In the genomic region with DNA sequence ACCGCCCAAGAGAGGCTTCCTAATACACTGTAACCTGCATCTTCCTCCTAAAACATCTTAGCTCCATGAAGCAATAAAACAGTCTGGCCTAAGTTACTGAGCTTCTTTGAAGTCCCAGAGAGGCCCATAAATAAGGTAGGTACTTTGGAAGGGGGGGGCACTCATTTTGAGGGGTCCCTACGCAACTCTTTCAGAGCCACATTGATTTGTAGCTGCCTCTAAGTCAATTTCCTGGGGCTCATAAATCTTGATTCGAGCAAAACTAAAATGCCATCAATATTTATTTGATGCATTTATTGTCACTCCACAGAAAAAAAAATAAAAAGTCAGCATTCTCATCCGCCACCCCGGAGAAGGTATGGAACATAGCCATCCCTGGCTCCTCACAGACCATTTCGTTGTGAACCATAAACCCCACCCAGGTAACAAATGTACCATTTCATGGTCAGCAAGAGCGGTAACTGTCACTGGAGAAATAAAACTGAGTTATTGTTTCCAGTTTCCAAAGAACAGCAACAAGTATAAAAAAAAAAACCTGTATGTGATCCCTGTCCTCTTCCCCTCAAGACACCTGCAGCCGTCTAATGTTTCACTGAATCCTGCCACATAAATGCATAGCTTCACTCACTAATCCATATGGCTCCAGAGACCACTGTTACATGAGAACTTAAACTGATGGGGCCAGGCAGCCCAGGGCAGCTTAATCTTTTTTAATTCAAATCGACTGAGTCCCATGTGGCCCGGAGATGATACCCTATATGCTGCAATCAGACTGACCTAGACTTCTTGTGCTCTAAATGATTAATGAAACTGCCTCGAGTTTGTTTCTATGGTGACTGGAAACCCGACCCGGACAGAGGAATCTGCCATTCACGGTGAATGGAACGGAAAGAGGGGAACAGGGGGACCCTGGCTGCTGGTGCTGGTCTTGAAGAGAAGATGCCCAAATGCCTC, we compare ENCODE assay signal across 12 cellular contexts.
DNase-seq lines count a peak whose midpoint lies in the region; ATAC-seq and TF ChIP-seq lines count a peak whose summit lies in the region.
"Had no signal": no experiment of that assay in that cellular context is flagged by ENCODE, and none has a peak within 500 bp of the region (broad histone marks: within the 10 kb centered on the region; RNA-seq: fewer than 3 reads in every experiment).

No MANE protein-coding gene starts in this region.

- H3K9me3 ChIP-seq in neuronal stem cell (replicated peaks in 1 of 2; ENCODE audit: control insufficient read depth in 2 of 2, insufficient read depth in 1 of 2, low read depth in 1 of 2, low read length in 2 of 2) (peaks cover 0 to 2% of the 10 kb centered on the region in 2 donors), tibial nerve (no peaks in the 10 kb centered on the region)

- peak overlapping the region; percentile 32 for H2AFZ ChIP-seq in neuronal stem cell (ENCODE audit: low read length)

- H3K27ac ChIP-seq in neuronal stem cell (replicated peaks; ENCODE audit: low read length) (no peak overlapping the region), tibial nerve (no peak overlapping the region)
- H3K27ac ChIP-seq: foreskin keratinocyte had no signal

- H3K4me1 ChIP-seq in neuronal stem cell (ENCODE audit: control insufficient read depth in 2 of 2, insufficient read depth in 1 of 2, low read depth in 1 of 2, low read length in 2 of 2) (peaks cover 9 to 11% of the 10 kb centered on the region in 2 donors), tibial nerve (no peaks in the 10 kb centered on the region)
- H3K4me1 ChIP-seq: foreskin keratinocyte had no signal

- no peak overlapping the region for H2AK5ac ChIP-seq in neuronal stem cell (ENCODE audit: low read depth, low read length)

- no peak for ATAC-seq in GM18520 (IDR thresholded peaks at IDR 0.05; ENCODE audit: unreplicated experiment)
- ATAC-seq: activated T-helper 17 cell treated with anti-CD3 and anti-CD28 coated beads, Interleukin-2, amount 50 U/mL, for 72 hours; naive thymus-derived CD8-positive, alpha-beta T cell had no signal

- TF ChIP-seq EP300 in tibial nerve (IDR thresholded peaks at IDR 0.05) = no peak

- TF ChIP-seq CTCF in choroid plexus epithelial cell (conservative IDR thresholded peaks at IDR 0.05; ENCODE audit: low read depth, low read length) (no peak), tibial nerve (IDR thresholded peaks at IDR 0.05) (no peak)

- H3K79me1 ChIP-seq in neuronal stem cell (ENCODE audit: low read depth, low read length) = no peaks in the 10 kb centered on the region

- H4K8ac ChIP-seq in neuronal stem cell (ENCODE audit: low read depth, low read length) = no peak overlapping the region

- no peak overlapping the region for H4K91ac ChIP-seq in neuronal stem cell (ENCODE audit: low read depth, low read length, poor library complexity)

- H3K9ac ChIP-seq in neuronal stem cell (ENCODE audit: low read depth, low read length, poor library complexity) = no peak overlapping the region

- no peak overlapping the region for H2BK5ac ChIP-seq in neuronal stem cell (ENCODE audit: low read length)

- no peak for TF ChIP-seq POLR2A in tibial nerve (IDR thresholded peaks at IDR 0.05)

- H3K36me3 ChIP-seq in neuronal stem cell (replicated peaks in 1 of 2; ENCODE audit: control insufficient read depth in 2 of 2, insufficient read depth in 2 of 2, low read length in 2 of 2) = no peaks in the 10 kb centered on the region
- H3K36me3 ChIP-seq in tibial nerve = no peaks in the 10 kb centered on the region

- H3K4ac ChIP-seq in neuronal stem cell (ENCODE audit: low read length) = no peak overlapping the region

- peak overlapping the region; percentile 2 for H3K4me2 ChIP-seq in neuronal stem cell (ENCODE audit: insufficient read depth, low read length, poor library complexity, severe bottlenecking)

- H3K14ac ChIP-seq in neuronal stem cell (ENCODE audit: low read length) = no peak overlapping the region

- in situ Hi-C loops in ACHN (cut with HindIII; ENCODE audit: low pct_ligation_motif_present, low pct_unique_long_range_greater_than_20kb, low sequenced_read_pairs) = no loop called here

- POLR2A ChIA-PET in HEK293T (lab: Yijun Ruan, JAX) = no interaction called here

- no peak overlapping the region for H2BK15ac ChIP-seq in neuronal stem cell (ENCODE audit: low read length)

- no peak overlapping the region for H2BK120ac ChIP-seq in neuronal stem cell (ENCODE audit: low read depth, low read length)

- no peak overlapping the region for H3K23ac ChIP-seq in neuronal stem cell (ENCODE audit: low read depth, low read length, poor library complexity)

- H3K4me3 ChIP-seq in choroid plexus epithelial cell (ENCODE audit: low read depth, low read length) (no peak overlapping the region), neuronal stem cell (ENCODE audit: low read length in 2 of 2) (no peak overlapping the region), tibial nerve (no peak overlapping the region)

- no peak overlapping the region for H2BK12ac ChIP-seq in neuronal stem cell (ENCODE audit: low read length)

- H3K18ac ChIP-seq in neuronal stem cell (ENCODE audit: low read length) = no peak overlapping the region

- H3K27me3 ChIP-seq in neuronal stem cell (ENCODE audit: control insufficient read depth in 3 of 3, insufficient read depth in 3 of 3, low read depth in 1 of 3, low read length in 3 of 3) (peaks cover 0 to 3% (median 0%) of the 10 kb centered on the region in 3 experiments), tibial nerve (peaks cover 0 to 20% of the 10 kb centered on the region in 2 donors)

- DNase-seq in HEK293T (ENCODE audit: extremely low spot score) (no peak), NCI-H524 (lab: John Stamatoyannopoulos, UW) (peak; percentile 91 to 99), choroid plexus epithelial cell (ENCODE audit: low read depth) (peak; percentile 19), neuronal stem cell (ENCODE audit: low spot score) (no peak), tibial nerve (ENCODE audit: low spot score in 2 of 2) (no peak), ACHN (no peak)
- DNase-seq: activated CD4-positive, alpha-beta memory T cell treated with anti-CD3 and anti-CD28 coated beads for 36 hours; foreskin keratinocyte; naive thymus-derived CD8-positive, alpha-beta T cell; NCI-H1694 treated with DMSO at 0.1 percent for 48 hours had no signal

- CTCF ChIA-PET in HEK293T (lab: Yijun Ruan, JAX) = interaction anchor here (0.7 to 1.0 kb wide), 2 partner anchors 53 to 58 kb away, joined by 3 to 5 read pairs; no protein-coding TSS in a partner anchor

- WGBS in neuronal stem cell (ENCODE audit: extremely low coverage in 2 of 2, insufficient read length in 2 of 2, insufficient replicate concordance in 1 of 2), 2 donors = no CpG with 5 or more reads among the region's 15 CpGs
- WGBS in tibial nerve, 2 donors = 47 to 48% methylated on average over 15 of the region's 15 CpGs

TF ChIP-seq in HEK293T, 16 proteins besides CTCF, POLR2A, EP300 and RAD21:
- TF ChIP-seq FOXA1 (IDR thresholded peaks at IDR 0.05) (no peak), ZNF384 (IDR thresholded peaks at IDR 0.05) (peak; percentile 79)
- TF ChIP-seq, protein P1, sequence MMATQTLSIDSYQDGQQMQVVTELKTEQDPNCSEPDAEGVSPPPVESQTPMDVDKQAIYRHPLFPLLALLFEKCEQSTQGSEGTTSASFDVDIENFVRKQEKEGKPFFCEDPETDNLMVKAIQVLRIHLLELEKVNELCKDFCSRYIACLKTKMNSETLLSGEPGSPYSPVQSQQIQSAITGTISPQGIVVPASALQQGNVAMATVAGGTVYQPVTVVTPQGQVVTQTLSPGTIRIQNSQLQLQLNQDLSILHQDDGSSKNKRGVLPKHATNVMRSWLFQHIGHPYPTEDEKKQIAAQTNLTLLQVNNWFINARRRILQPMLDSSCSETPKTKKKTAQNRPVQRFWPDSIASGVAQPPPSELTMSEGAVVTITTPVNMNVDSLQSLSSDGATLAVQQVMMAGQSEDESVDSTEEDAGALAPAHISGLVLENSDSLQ (IDR thresholded peaks at IDR 0.05) = peak; percentile 84

Comparison
In these comparisons a context has a peak if more than half of its experiments do, and no peak if none do; other contexts are left out.
1. DNase-seq: peak in NCI-H524 (2 of 2) and choroid plexus epithelial cell (single experiment); none in HEK293T (single experiment), neuronal stem cell (single experiment), tibial nerve (0 of 2) and ACHN (single experiment).